Comparison of ENCODE assay signal across 29 cellular contexts in genomic region chr18:48885951-48886400, GRCh38.
A peak's percentile ranks its signal among the peaks of the same experiment; 100 is the strongest.
DNase-seq lines count a peak whose midpoint lies in the region; ATAC-seq and TF ChIP-seq lines count a peak whose summit lies in the region.
"Had no signal": no experiment of that assay in that cellular context is flagged by ENCODE, and none has a peak within 500 bp of the region (broad histone marks: within the 10 kb centered on the region; RNA-seq: fewer than 3 reads in every experiment).

No MANE protein-coding gene starts in this region.

- no peak overlapping the region for H3K4me2 ChIP-seq in trophoblast cell (ENCODE audit: low read length)

- H3K4me1 ChIP-seq in endodermal cell (ENCODE audit: control insufficient read depth, insufficient read depth, low read length): peaks cover 5% of the 10 kb centered on the region
- peaks cover 12 to 21% of the 10 kb centered on the region in 2 experiments for H3K4me1 ChIP-seq in trophoblast cell (ENCODE audit: control insufficient read depth in 1 of 2, insufficient read depth in 2 of 2, low read length in 2 of 2)
- H3K4me1 ChIP-seq in upper lobe of right lung: peaks cover 5% of the 10 kb centered on the region
- H3K4me1 ChIP-seq in adrenal gland (replicated peaks in 1 of 2): peaks cover 6 to 7% of the 10 kb centered on the region in 2 donors
- H3K4me1 ChIP-seq: parathyroid adenoma, right lobe of liver had no signal

- H4K8ac ChIP-seq in trophoblast cell (ENCODE audit: low read depth, low read length): no peak overlapping the region

- H3K9ac ChIP-seq in endodermal cell (ENCODE audit: extremely low read depth, low read length, poor library complexity, severe bottlenecking) (no peak overlapping the region), trophoblast cell (ENCODE audit: low read length) (no peak overlapping the region)
- H3K9ac ChIP-seq: parathyroid adenoma had no signal

- no peak overlapping the region for H3K23ac ChIP-seq in trophoblast cell (ENCODE audit: low read length)

- no peak overlapping the region for H3K14ac ChIP-seq in trophoblast cell (ENCODE audit: low read length)

- H4K12ac ChIP-seq in trophoblast cell (ENCODE audit: low read depth, low read length): no peak overlapping the region

- H3K36me3 Mint-ChIP-seq in endodermal cell (ENCODE audit: low read depth): no peaks in the 10 kb centered on the region
- H3K36me3 Mint-ChIP-seq: brain had no signal

- peaks cover 1% of the 10 kb centered on the region for H3K9me3 Mint-ChIP-seq in endodermal cell
- H3K9me3 Mint-ChIP-seq: activated T-cell treated with anti-CD3 and anti-CD28 coated beads, Interleukin-2, amount 50 U/mL, for 24 hours; T-helper 2 cell treated with Interferon-gamma antibody and Interleukin-4, amounts not matched to agents 5 μg/mL and 100 μg/mL, for 36 hours had no signal

- H3K27ac ChIP-seq in endodermal cell (ENCODE audit: low read depth, low read length): no peak overlapping the region
- no peak overlapping the region for H3K27ac ChIP-seq in trophoblast cell (ENCODE audit: low read depth, low read length)
- H3K27ac ChIP-seq in upper lobe of right lung: no peak overlapping the region
- H3K27ac ChIP-seq in adrenal gland: no peak overlapping the region
- H3K27ac ChIP-seq: gastrocnemius medialis, parathyroid adenoma, Peyer's patch, right lobe of liver, upper lobe of left lung had no signal

- peaks cover 23% of the 10 kb centered on the region for H3K79me1 ChIP-seq in trophoblast cell (ENCODE audit: low read length)

- H2AK5ac ChIP-seq in trophoblast cell (ENCODE audit: low read length): no peak overlapping the region

- H3K18ac ChIP-seq in trophoblast cell (ENCODE audit: low read length): no peak overlapping the region

- H3K4me3 ChIP-seq in endodermal cell (ENCODE audit: low read length): no peak overlapping the region
- H3K4me3 ChIP-seq in trophoblast cell (ENCODE audit: low read depth, low read length): no peak overlapping the region
- H3K4me3 ChIP-seq in upper lobe of right lung: no peak overlapping the region
- H3K4me3 ChIP-seq in adrenal gland: no peak overlapping the region
- H3K4me3 ChIP-seq: gastrocnemius medialis, Peyer's patch, right lobe of liver, upper lobe of left lung had no signal

- H3K4ac ChIP-seq in trophoblast cell (ENCODE audit: low read depth, low read length): no peak overlapping the region

- ATAC-seq in upper lobe of right lung (no peak), GM21367 (IDR thresholded peaks at IDR 0.05; ENCODE audit: unreplicated experiment) (no peak)
- ATAC-seq: gastrocnemius medialis, right lobe of liver had no signal

- no peaks in the 10 kb centered on the region for H3K27me3 ChIP-seq in endodermal cell (ENCODE audit: control insufficient read depth, insufficient read depth, low read length, poor library complexity, severe bottlenecking)
- no peaks in the 10 kb centered on the region for H3K27me3 ChIP-seq in trophoblast cell (ENCODE audit: insufficient read depth, low read length)
- H3K27me3 ChIP-seq in upper lobe of right lung: no peaks in the 10 kb centered on the region
- no peaks in the 10 kb centered on the region for H3K27me3 ChIP-seq in adrenal gland
- H3K27me3 ChIP-seq: gastrocnemius medialis, Peyer's patch, right lobe of liver, upper lobe of left lung had no signal

- H3K27ac Mint-ChIP-seq in endodermal cell: peak overlapping the region; percentile 44
- H3K27ac Mint-ChIP-seq: activated T-cell treated with anti-CD3 and anti-CD28 coated beads, Interleukin-2, amount 50 U/mL, for 24 hours; T-helper 2 cell treated with Interferon-gamma antibody and Interleukin-4, amounts not matched to agents 5 μg/mL and 100 μg/mL, for 36 hours had no signal

- no peak overlapping the region for H2AFZ ChIP-seq in trophoblast cell (ENCODE audit: insufficient read depth, low read length, poor library complexity)
- H2AFZ ChIP-seq: parathyroid adenoma had no signal

- H3K4me1 Mint-ChIP-seq in endodermal cell: peaks cover 9% of the 10 kb centered on the region

- 92 to 100% methylated on average over 2 to 7 of the region's 7 CpGs for WGBS in endodermal cell (ENCODE audit: insufficient coverage in 1 of 2, insufficient read length in 1 of 2), 2 experiments
- no CpG with 5 or more reads among the region's 7 CpGs for WGBS in trophoblast cell (ENCODE audit: extremely low coverage, insufficient coverage, insufficient read length)
- WGBS in adrenal gland, 4 donors: 92 to 98% (median 96%) methylated on average over 7 of the region's 7 CpGs

- TF ChIP-seq POLR2A in adrenal gland (IDR thresholded peaks at IDR 0.05): no peak

- peaks cover 8% of the 10 kb centered on the region for H3K27me3 Mint-ChIP-seq in endodermal cell (ENCODE audit: insufficient read depth)
- H3K27me3 Mint-ChIP-seq: activated T-cell treated with anti-CD3 and anti-CD28 coated beads, Interleukin-2, amount 50 U/mL, for 24 hours had no signal

- H2BK12ac ChIP-seq in trophoblast cell (ENCODE audit: low read length): peak overlapping the region; percentile 76

- peak; percentile 31 for DNase-seq in activated effector memory CD4-positive, alpha-beta T cell treated with anti-CD3 and anti-CD28 coated beads, Interleukin-2, amount 50 U/mL, for 16 hours
- DNase-seq in activated effector memory CD4-positive, alpha-beta T cell treated with Interleukin-2 at 50 U/mL for 16 hours: no peak
- DNase-seq in endodermal cell: peak; percentile 31
- DNase-seq in trophoblast cell: no peak
- peak; percentile 60 for DNase-seq in upper lobe of right lung
- no peak for DNase-seq in RPMI8226
- no peak for DNase-seq in adrenal gland
- DNase-seq: activated CD4-positive, alpha-beta T cell treated with anti-CD3 and anti-CD28 coated beads for 48 hours; activated naive CD4-positive, alpha-beta T cell treated with Interleukin-2 at 50 U/mL for 16 hours; activated T-cell treated with anti-CD3 and anti-CD28 coated beads, Interleukin-2, amount 50 U/mL, for 24 hours; amniotic stem cell; Calu3; DMS79; gastrocnemius medialis; GOT3; mammary epithelial cell; NCI-H1694; NCI-H446; NCI-H774; SIG-M5; stimulated activated CD4-positive, alpha-beta T cell treated with anti-CD3 and anti-CD28 coated beads, Interleukin-4, amount 100 ng/mL, for 4 hours; substantia nigra had no signal

- intact Hi-C loops in upper lobe of right lung (cut with DNase I): no loop called here
- intact Hi-C loops in adrenal gland (cut with DNase I): no loop called here

- no peak overlapping the region for H2BK5ac ChIP-seq in trophoblast cell (ENCODE audit: low read depth, low read length, poor library complexity)

- H4K91ac ChIP-seq in trophoblast cell (ENCODE audit: low read depth, low read length): peak overlapping the region; percentile 2

- no peaks in the 10 kb centered on the region for H3K9me3 ChIP-seq in endodermal cell (ENCODE audit: control insufficient read depth, low read length)
- H3K9me3 ChIP-seq in trophoblast cell (ENCODE audit: insufficient read depth, low read depth, low read length): peaks cover 3% of the 10 kb centered on the region
- H3K9me3 ChIP-seq in upper lobe of right lung: no peaks in the 10 kb centered on the region
- H3K9me3 ChIP-seq in adrenal gland (replicated peaks in 1 of 3): no peaks in the 10 kb centered on the region
- H3K9me3 ChIP-seq: gastrocnemius medialis, Peyer's patch, right lobe of liver, upper lobe of left lung had no signal

- H3K36me3 ChIP-seq in endodermal cell (ENCODE audit: control insufficient read depth, insufficient read depth, low read length): no peaks in the 10 kb centered on the region
- H3K36me3 ChIP-seq in trophoblast cell (ENCODE audit: control insufficient read depth in 1 of 2, insufficient read depth in 2 of 2, low read length in 2 of 2): no peaks in the 10 kb centered on the region
- no peaks in the 10 kb centered on the region for H3K36me3 ChIP-seq in upper lobe of right lung
- H3K36me3 ChIP-seq in adrenal gland (replicated peaks in 1 of 2): no peaks in the 10 kb centered on the region
- H3K36me3 ChIP-seq: gastrocnemius medialis, Peyer's patch, right lobe of liver, upper lobe of left lung had no signal

- H2BK120ac ChIP-seq in trophoblast cell (ENCODE audit: insufficient read depth, low read length, poor library complexity): no peak overlapping the region

- no peak overlapping the region for H3K4me3 Mint-ChIP-seq in endodermal cell
- H3K4me3 Mint-ChIP-seq: activated T-cell treated with anti-CD3 and anti-CD28 coated beads, Interleukin-2, amount 50 U/mL, for 24 hours; brain; T-helper 2 cell treated with Interferon-gamma antibody and Interleukin-4, amounts not matched to agents 5 μg/mL and 100 μg/mL, for 36 hours had no signal

- peaks cover 1% of the 10 kb centered on the region for H3K79me2 ChIP-seq in trophoblast cell (ENCODE audit: control insufficient read depth, insufficient read depth, low read length, poor library complexity)
- H3K79me2 ChIP-seq: parathyroid adenoma had no signal

- TF ChIP-seq CTCF in endodermal cell (conservative IDR thresholded peaks at IDR 0.05) (no peak), upper lobe of right lung (IDR thresholded peaks at IDR 0.05) (no peak), adrenal gland (IDR thresholded peaks at IDR 0.05) (no peak)

Comparison
In these comparisons a context has a peak if more than half of its experiments do, and no peak if none do; other contexts are left out.
1. DNase-seq: peak in activated effector memory CD4-positive, alpha-beta T cell treated with anti-CD3 and anti-CD28 coated beads, Interleukin-2, amount 50 U/mL, for 16 hours (single experiment), endodermal cell (single experiment) and upper lobe of right lung (single experiment); none in activated effector memory CD4-positive, alpha-beta T cell treated with Interleukin-2 at 50 U/mL for 16 hours (single experiment), trophoblast cell (0 of 2), RPMI8226 (single experiment) and adrenal gland (0 of 7).